ENCODE assay signal across 9 cellular contexts in genomic region chr12:40152783-40153383, GRCh38. TPM values are rescaled to one million over a fixed set of nuclear protein-coding genes. Genes with fewer than 3 reads are reported as not detected.
A peak's percentile ranks its signal among the peaks of the same experiment; 100 is the strongest.
DNase-seq lines count a peak whose midpoint lies in the region; ATAC-seq, FAIRE-seq and TF ChIP-seq lines count a peak whose summit lies in the region.
"Had no signal": no experiment of that assay in that cellular context is flagged by ENCODE, and none has a peak within 500 bp of the region (broad histone marks: within the 10 kb centered on the region; RNA-seq: fewer than 3 reads in every experiment).

No MANE protein-coding gene starts in this region.

- H3K36me3 ChIP-seq in astrocyte (ENCODE audit: insufficient read depth, low read length): no peaks in the 10 kb centered on the region

- peak; percentile 88 for TF ChIP-seq CTCF in astrocyte (IDR thresholded peaks at IDR 0.05; ENCODE audit: insufficient read depth, low read depth, low read length)

- no peaks in the 10 kb centered on the region for H4K20me1 ChIP-seq in astrocyte (ENCODE audit: insufficient read depth, low read length)

- FAIRE-seq in astrocyte (lab: Jason Lieb, UNC): no peak

- H3K27ac Mint-ChIP-seq in astrocyte (ENCODE audit: unreplicated experiment): no peak overlapping the region
- H3K27ac Mint-ChIP-seq: activated naive CD8-positive, alpha-beta T cell treated with anti-CD3 and anti-CD28 coated beads, Interleukin-2, amount 10 ng/mL, durations not matched to agents 7 days and 5 days had no signal

- H2AFZ ChIP-seq in astrocyte (ENCODE audit: low read depth, low read length): no peak overlapping the region

- no peaks in the 10 kb centered on the region for H3K9me3 ChIP-seq in astrocyte (ENCODE audit: insufficient read depth, low read depth, low read length)

- no peak overlapping the region for H3K4me3 ChIP-seq in astrocyte (ENCODE audit: insufficient read depth, low read depth, low read length)

- H3K4me1 Mint-ChIP-seq in astrocyte (ENCODE audit: low read depth, unreplicated experiment): no peaks in the 10 kb centered on the region
- H3K4me1 Mint-ChIP-seq: activated naive CD8-positive, alpha-beta T cell treated with anti-CD3 and anti-CD28 coated beads, Interleukin-2, amount 10 ng/mL, durations not matched to agents 7 days and 5 days had no signal

- no peak overlapping the region for H3K4me2 ChIP-seq in astrocyte (ENCODE audit: low read length)

- H3K79me2 ChIP-seq in astrocyte (ENCODE audit: insufficient read depth, low read length): no peaks in the 10 kb centered on the region

- no peaks in the 10 kb centered on the region for H3K9me3 Mint-ChIP-seq in astrocyte (ENCODE audit: unreplicated experiment)
- H3K9me3 Mint-ChIP-seq: activated naive CD8-positive, alpha-beta T cell treated with anti-CD3 and anti-CD28 coated beads, Interleukin-2, amount 10 ng/mL, durations not matched to agents 7 days and 5 days had no signal

- H3K27ac ChIP-seq in astrocyte (ENCODE audit: low read depth, low read length): no peak overlapping the region

- ATAC-seq in HG03095 (IDR thresholded peaks at IDR 0.05; ENCODE audit: unreplicated experiment) (no peak), GM19395 (IDR thresholded peaks at IDR 0.05; ENCODE audit: unreplicated experiment) (no peak)

- H3K4me1 ChIP-seq in astrocyte (ENCODE audit: insufficient read depth, low read length): no peaks in the 10 kb centered on the region

- DNase-seq in GM03348 (ENCODE audit: low spot score) (peak; percentile 7), HK-2 (ENCODE audit: unreplicated experiment) (peak; percentile 19), RPMI8226 (peak; percentile 48), astrocyte (ENCODE audit: low read depth) (peak; percentile 1), iPS-NIHi11 (ENCODE audit: low spot score) (peak; percentile 31)
- DNase-seq in stimulated activated CD4-positive, alpha-beta T cell treated with anti-CD3 and anti-CD28 coated beads, Interleukin-1b, Interleukin-23, amount 100 ng/mL, for 4 hours (ENCODE audit: low read depth in 2 of 2): peak; percentile 22 to 34
- DNase-seq: activated naive CD8-positive, alpha-beta T cell treated with anti-CD3 and anti-CD28 coated beads, Interleukin-2, amount 10 ng/mL, durations not matched to agents 7 days and 5 days had no signal

- H3K9ac ChIP-seq in astrocyte (ENCODE audit: low read length): no peak overlapping the region

- H3K27me3 Mint-ChIP-seq in astrocyte (ENCODE audit: low read depth, unreplicated experiment): no peaks in the 10 kb centered on the region

- H3K27me3 ChIP-seq in astrocyte (ENCODE audit: insufficient read depth, low read length): no peaks in the 10 kb centered on the region

- H3K4me3 Mint-ChIP-seq in astrocyte (ENCODE audit: unreplicated experiment): no peak overlapping the region
- H3K4me3 Mint-ChIP-seq: activated naive CD8-positive, alpha-beta T cell treated with anti-CD3 and anti-CD28 coated beads, Interleukin-2, amount 10 ng/mL, durations not matched to agents 7 days and 5 days had no signal

- no peaks in the 10 kb centered on the region for H3K36me3 Mint-ChIP-seq in astrocyte (ENCODE audit: low read depth, unreplicated experiment)
- H3K36me3 Mint-ChIP-seq: activated naive CD8-positive, alpha-beta T cell treated with anti-CD3 and anti-CD28 coated beads, Interleukin-2, amount 10 ng/mL, durations not matched to agents 7 days and 5 days had no signal

RNA-seq across cellular contexts. Expression of gene SLC2A13, which starts 47.0 kb away (rescaled TPM):
- 10.2 and 10.7 TPM in 2 replicates for total RNA-seq in astrocyte
